In genomic region chr14:67599698-67600561, GRCh38 we compare ENCODE assay signal across 8 cellular contexts. TPM values are rescaled to one million over a fixed set of nuclear protein-coding genes. Genes with fewer than 3 reads are reported as not detected.
A peak's percentile ranks its signal among the peaks of the same experiment; 100 is the strongest.
DNase-seq lines count a peak whose midpoint lies in the region; TF ChIP-seq lines count a peak whose summit lies in the region.

TSS of gene PIGH (minus strand) at chr14:67600268. CDS start at chr14:67600203, 65 bp downstream.

- TF ChIP-seq EP300 in neural cell (conservative IDR thresholded peaks at IDR 0.05; ENCODE audit: poor library complexity, severe bottlenecking): peak; percentile 46

- TF ChIP-seq RAD21 in neural cell (conservative IDR thresholded peaks at IDR 0.05): peak; percentile 69

- peaks cover 6% of the 10 kb centered on the region for H3K4me1 ChIP-seq in GM23248 (ENCODE audit: insufficient read depth)
- H3K4me1 ChIP-seq in stomach smooth muscle (ENCODE audit: control insufficient read depth, insufficient read depth, low read length): peaks cover 6% of the 10 kb centered on the region

- H3K36me3 ChIP-seq in GM23248 (ENCODE audit: low read depth) (no peaks in the 10 kb centered on the region), neural cell (ENCODE audit: insufficient read depth, low read length) (no peaks in the 10 kb centered on the region), stomach smooth muscle (ENCODE audit: control insufficient read depth in 2 of 2, insufficient read depth in 2 of 2, low read length in 2 of 2) (no peaks in the 10 kb centered on the region)

- in situ Hi-C loops in GM23248 (cut with MboI): no loop called here

- TF ChIP-seq CTCF in neural cell (IDR thresholded peaks at IDR 0.05; ENCODE audit: poor library complexity, severe bottlenecking): peak; percentile 89

- H3K27ac ChIP-seq in GM23248 (peak within 1 kb of the TSS; percentile 67), neural cell (ENCODE audit: low read length) (peak within 1 kb of the TSS; percentile 71), stomach smooth muscle (ENCODE audit: low read length) (peak within 1 kb of the TSS; percentile 83)

- H3F3A ChIP-seq in GM23248 (ENCODE audit: insufficient read depth) (0 out of 2 replicates have a peak, but pooled peaks cover 4% of the 10 kb centered on the region), neural cell (ENCODE audit: insufficient read depth, low read length, poor library complexity, severe bottlenecking) (no peaks in the 10 kb centered on the region)

- H2AFZ ChIP-seq in GM23248 (peak within 1 kb of the TSS; percentile 99), neural cell (ENCODE audit: low read depth, low read length) (peak within 1 kb of the TSS; percentile 93)

- H3K9ac ChIP-seq in GM23248 (peak within 1 kb of the TSS; percentile 79), neural cell (ENCODE audit: low read length) (peak within 1 kb of the TSS; percentile 77), stomach smooth muscle (ENCODE audit: low read length in 2 of 2) (peak within 1 kb of the TSS; percentile 73 to 89)

- H4K20me1 ChIP-seq in GM23248 (ENCODE audit: insufficient read depth): no peaks in the 10 kb centered on the region
- H4K20me1 ChIP-seq in neural cell (ENCODE audit: insufficient read depth): no peaks in the 10 kb centered on the region

- 2% methylated on average over 74 of the region's 77 CpGs for WGBS in GM23248 (ENCODE audit: low coverage in 1 of 2, low lambda C conversion rate in 2 of 2, missing lambda C conversion rate in 2 of 2), 2 experiments

- H3K4me3 ChIP-seq in GM23248: peak within 1 kb of the TSS; percentile 94
- peak within 1 kb of the TSS; percentile 89 for H3K4me3 ChIP-seq in neural cell (ENCODE audit: low read length)
- peak within 1 kb of the TSS; percentile 80 to 91 for H3K4me3 ChIP-seq in stomach smooth muscle (ENCODE audit: low read length in 2 of 2)

- H3K27me3 ChIP-seq in GM23248 (replicated peaks; ENCODE audit: insufficient read depth) (no peaks in the 10 kb centered on the region), neural cell (ENCODE audit: insufficient read depth, low read depth, low read length) (no peaks in the 10 kb centered on the region), stomach smooth muscle (ENCODE audit: control insufficient read depth in 1 of 2, insufficient read depth in 2 of 2, low read length in 2 of 2) (no peaks in the 10 kb centered on the region)

- H3K79me2 ChIP-seq in GM23248 (ENCODE audit: insufficient read depth) (peaks cover 25% of the 10 kb centered on the region; the same call in 1 of the 2 replicates), neural cell (replicated peaks; ENCODE audit: insufficient read depth, low read length) (no peaks in the 10 kb centered on the region)

- H3K9me3 ChIP-seq in GM23248 (ENCODE audit: low read depth) (no peaks in the 10 kb centered on the region), neural cell (ENCODE audit: low read length) (no peaks in the 10 kb centered on the region), stomach smooth muscle (ENCODE audit: control insufficient read depth in 2 of 2, low read length in 2 of 2) (no peaks in the 10 kb centered on the region)

- H3K9me2 ChIP-seq in GM23248 (ENCODE audit: insufficient read depth): no peaks in the 10 kb centered on the region
- H3K9me2 ChIP-seq in neural cell (ENCODE audit: insufficient read depth, low read length): no peaks in the 10 kb centered on the region

- H3K4me2 ChIP-seq in GM23248 (ENCODE audit: unreplicated experiment) (peak within 1 kb of the TSS; percentile 84), neural cell (ENCODE audit: low read length) (peak within 1 kb of the TSS; percentile 66)

- peak; percentile 97 for DNase-seq in ELF-1 (ENCODE audit: low read depth, low spot score)
- peak; percentile 93 for DNase-seq in GM23248
- peak; percentile 75 for DNase-seq in LHCN-M2 (ENCODE audit: low read depth)
- DNase-seq in SHP77 (lab: John Stamatoyannopoulos, UW): peak; percentile 86
- DNase-seq in activated gamma-delta T cell (lab: John Stamatoyannopoulos, UW): peak; percentile 92
- DNase-seq in fibroblast of the conjunctiva (ENCODE audit: low read depth): peak; percentile 56

TF ChIP-seq in neural cell, 6 proteins besides CTCF, POLR2A, EP300 and RAD21:
- TF ChIP-seq, protein P1, sequence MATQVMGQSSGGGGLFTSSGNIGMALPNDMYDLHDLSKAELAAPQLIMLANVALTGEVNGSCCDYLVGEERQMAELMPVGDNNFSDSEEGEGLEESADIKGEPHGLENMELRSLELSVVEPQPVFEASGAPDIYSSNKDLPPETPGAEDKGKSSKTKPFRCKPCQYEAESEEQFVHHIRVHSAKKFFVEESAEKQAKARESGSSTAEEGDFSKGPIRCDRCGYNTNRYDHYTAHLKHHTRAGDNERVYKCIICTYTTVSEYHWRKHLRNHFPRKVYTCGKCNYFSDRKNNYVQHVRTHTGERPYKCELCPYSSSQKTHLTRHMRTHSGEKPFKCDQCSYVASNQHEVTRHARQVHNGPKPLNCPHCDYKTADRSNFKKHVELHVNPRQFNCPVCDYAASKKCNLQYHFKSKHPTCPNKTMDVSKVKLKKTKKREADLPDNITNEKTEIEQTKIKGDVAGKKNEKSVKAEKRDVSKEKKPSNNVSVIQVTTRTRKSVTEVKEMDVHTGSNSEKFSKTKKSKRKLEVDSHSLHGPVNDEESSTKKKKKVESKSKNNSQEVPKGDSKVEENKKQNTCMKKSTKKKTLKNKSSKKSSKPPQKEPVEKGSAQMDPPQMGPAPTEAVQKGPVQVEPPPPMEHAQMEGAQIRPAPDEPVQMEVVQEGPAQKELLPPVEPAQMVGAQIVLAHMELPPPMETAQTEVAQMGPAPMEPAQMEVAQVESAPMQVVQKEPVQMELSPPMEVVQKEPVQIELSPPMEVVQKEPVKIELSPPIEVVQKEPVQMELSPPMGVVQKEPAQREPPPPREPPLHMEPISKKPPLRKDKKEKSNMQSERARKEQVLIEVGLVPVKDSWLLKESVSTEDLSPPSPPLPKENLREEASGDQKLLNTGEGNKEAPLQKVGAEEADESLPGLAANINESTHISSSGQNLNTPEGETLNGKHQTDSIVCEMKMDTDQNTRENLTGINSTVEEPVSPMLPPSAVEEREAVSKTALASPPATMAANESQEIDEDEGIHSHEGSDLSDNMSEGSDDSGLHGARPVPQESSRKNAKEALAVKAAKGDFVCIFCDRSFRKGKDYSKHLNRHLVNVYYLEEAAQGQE (IDR thresholded peaks at IDR 0.05; ENCODE audit: borderline replicate concordance): peak; percentile 49
- TF ChIP-seq SMC3 (conservative IDR thresholded peaks at IDR 0.05; ENCODE audit: poor library complexity): peak; percentile 83
- no peak for TF ChIP-seq EZH2 (IDR thresholded peaks at IDR 0.05; ENCODE audit: borderline replicate concordance, insufficient read depth, low read length, poor library complexity, severe bottlenecking)
- peak; percentile 76 for TF ChIP-seq MXI1 (conservative IDR thresholded peaks at IDR 0.05; ENCODE audit: poor library complexity, severe bottlenecking)
- TF ChIP-seq TAF1 (IDR thresholded peaks at IDR 0.05; ENCODE audit: low read depth): no peak
- TF ChIP-seq POLR2AphosphoS5 (IDR thresholded peaks at IDR 0.05): peak; percentile 83
TF ChIP-seq in neural cell: peak in this region for 4.

RNA-seq across cellular contexts. Expression of gene PIGH, which starts in this region (rescaled TPM):
- total RNA-seq in GM23248 (2014; rRNA removed; shearing (Covaris generic)): 10.8 and 27.6 TPM in 2 replicates
- polyA plus RNA-seq in GM23248 (2016; fragmentation: Nextera tagmentation; extraction: Ambion mirVana) (22.4 and 23.4 TPM in 2 replicates), neural cell (75.1 and 91.8 TPM in 2 replicates)
- total RNA-seq in LHCN-M2 (2014; rRNA removed): 11.3 and 13.4 TPM in 2 replicates
- 9.6 TPM for polyA plus RNA-seq in LHCN-M2 (2012)
- 43.5 and 45.5 TPM in 2 replicates for polyA minus RNA-seq in neural cell

Comparison
In these comparisons a context has a peak if more than half of its experiments do, and no peak if none do; other contexts are left out.
1. Peak in every context shown above with its lines: DNase-seq, H3K4me3 ChIP-seq and H3K27ac ChIP-seq.